Comparison of ENCODE assay signal across 1 cellular context in genomic region chr21:38486221-38486620, GRCh38.
TF ChIP-seq lines count a peak whose summit lies in the region.

No MANE protein-coding gene starts in this region.

TF ChIP-seq in HepG2, 621 proteins besides CTCF, POLR2A, EP300 and RAD21:
- TF ChIP-seq PAX8 (CRISPR knock-in tag; IDR thresholded peaks at IDR 0.05; ENCODE audit: borderline replicate concordance) = no peak
- no peak for TF ChIP-seq HHEX (CRISPR knock-in tag; IDR thresholded peaks at IDR 0.05)
- TF ChIP-seq IKZF1 (IDR thresholded peaks at IDR 0.05) = no peak
- TF ChIP-seq ELF4 (CRISPR knock-in tag; IDR thresholded peaks at IDR 0.05; ENCODE audit: borderline replicate concordance) = no peak
- TF ChIP-seq ZBED4 (CRISPR knock-in tag; IDR thresholded peaks at IDR 0.05; ENCODE audit: borderline replicate concordance) = no peak
